Comparison of ENCODE assay signal across 1 cellular context in the genomic region with DNA sequence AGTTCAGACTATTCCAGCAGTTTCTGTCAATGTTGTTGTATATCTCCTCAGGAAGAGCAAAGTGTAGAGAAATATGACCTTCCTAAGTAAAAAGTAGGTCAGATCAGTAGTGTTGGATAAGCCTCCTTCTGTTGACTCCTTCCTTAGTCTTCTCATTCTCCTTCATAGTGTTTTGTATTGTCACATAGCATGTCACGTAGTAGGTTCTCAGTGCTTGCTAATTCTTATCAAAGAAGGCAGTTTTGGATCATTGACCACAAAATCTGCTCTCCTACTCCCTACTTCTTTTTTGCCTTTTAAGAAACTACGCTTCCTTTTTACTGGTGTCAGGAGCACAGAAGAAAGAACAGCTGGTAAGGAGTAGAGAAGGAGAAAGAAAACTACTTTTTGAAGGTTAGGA.
TF ChIP-seq lines count a peak whose summit lies in the region.

No MANE protein-coding gene starts in this region.

TF ChIP-seq in IMR-90, 13 proteins besides CTCF, POLR2A, EP300 and RAD21:
- TF ChIP-seq RFX5 (IDR thresholded peaks at IDR 0.05; ENCODE audit: low read depth, low read length) (no peak), MAFK (IDR thresholded peaks at IDR 0.05; ENCODE audit: low read depth, low read length) (no peak), MAZ (IDR thresholded peaks at IDR 0.05; ENCODE audit: borderline replicate concordance, low read depth, low read length) (no peak), BHLHE40 (IDR thresholded peaks at IDR 0.05; ENCODE audit: low read depth, low read length) (no peak), RCOR1 (IDR thresholded peaks at IDR 0.05; ENCODE audit: insufficient replicate concordance, low read length) (no peak), CEBPB (IDR thresholded peaks at IDR 0.05; ENCODE audit: low read depth, low read length) (no peak), MXI1 (IDR thresholded peaks at IDR 0.05; ENCODE audit: borderline replicate concordance, low read depth, low read length) (no peak), FOS (IDR thresholded peaks at IDR 0.05; ENCODE audit: low read depth, low read length) (no peak), NFE2L2 (IDR thresholded peaks at IDR 0.05; ENCODE audit: low read depth, low read length) (no peak), CHD1 (IDR thresholded peaks at IDR 0.05; ENCODE audit: low read depth, low read length) (no peak), SMC3 (IDR thresholded peaks at IDR 0.05; ENCODE audit: low read depth, low read length) (no peak)
- TF ChIP-seq, protein P1, sequence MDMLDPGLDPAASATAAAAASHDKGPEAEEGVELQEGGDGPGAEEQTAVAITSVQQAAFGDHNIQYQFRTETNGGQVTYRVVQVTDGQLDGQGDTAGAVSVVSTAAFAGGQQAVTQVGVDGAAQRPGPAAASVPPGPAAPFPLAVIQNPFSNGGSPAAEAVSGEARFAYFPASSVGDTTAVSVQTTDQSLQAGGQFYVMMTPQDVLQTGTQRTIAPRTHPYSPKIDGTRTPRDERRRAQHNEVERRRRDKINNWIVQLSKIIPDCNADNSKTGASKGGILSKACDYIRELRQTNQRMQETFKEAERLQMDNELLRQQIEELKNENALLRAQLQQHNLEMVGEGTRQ (IDR thresholded peaks at IDR 0.05; ENCODE audit: low read depth, low read length), result no peak
- TF ChIP-seq, protein P2, sequence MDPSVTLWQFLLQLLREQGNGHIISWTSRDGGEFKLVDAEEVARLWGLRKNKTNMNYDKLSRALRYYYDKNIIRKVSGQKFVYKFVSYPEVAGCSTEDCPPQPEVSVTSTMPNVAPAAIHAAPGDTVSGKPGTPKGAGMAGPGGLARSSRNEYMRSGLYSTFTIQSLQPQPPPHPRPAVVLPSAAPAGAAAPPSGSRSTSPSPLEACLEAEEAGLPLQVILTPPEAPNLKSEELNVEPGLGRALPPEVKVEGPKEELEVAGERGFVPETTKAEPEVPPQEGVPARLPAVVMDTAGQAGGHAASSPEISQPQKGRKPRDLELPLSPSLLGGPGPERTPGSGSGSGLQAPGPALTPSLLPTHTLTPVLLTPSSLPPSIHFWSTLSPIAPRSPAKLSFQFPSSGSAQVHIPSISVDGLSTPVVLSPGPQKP (IDR thresholded peaks at IDR 0.05; ENCODE audit: borderline replicate concordance, low read depth, low read length), result no peak
TF ChIP-seq in IMR-90: peak in this region for 0.
